9 cellular contexts compared by ENCODE assay signal in genomic region chr14:38210587-38211257, GRCh38. TPM values are rescaled to one million over a fixed set of nuclear protein-coding genes. Genes with fewer than 3 reads are reported as not detected.
DNase-seq lines count a peak whose midpoint lies in the region; TF ChIP-seq lines count a peak whose summit lies in the region.
"Had no signal": no experiment of that assay in that cellular context is flagged by ENCODE, and none has a peak within 500 bp of the region (broad histone marks: within the 10 kb centered on the region; RNA-seq: fewer than 3 reads in every experiment).

No MANE protein-coding gene starts in this region.

- H3K27ac Mint-ChIP-seq in activated naive CD8-positive, alpha-beta T cell = no peak overlapping the region
- H3K27ac Mint-ChIP-seq in progenitor cell of endocrine pancreas = peak overlapping the region; percentile 65

- DNase-seq in BE2C (peak; percentile 32), left ventricle myocardium inferior (peak; percentile 15), progenitor cell of endocrine pancreas (ENCODE audit: low spot score, unreplicated experiment) (peak; percentile 33), amniotic stem cell (lab: John Stamatoyannopoulos, UW) (no peak), G401 (ENCODE audit: low spot score) (no peak), LoVo (ENCODE audit: low spot score) (no peak), NAMALWA (ENCODE audit: low spot score) (no peak)
- DNase-seq: GOT3 had no signal

- H3K9me3 ChIP-seq in BE2C = peaks cover 5% of the 10 kb centered on the region; the same call in 1 of the 2 replicates
- peaks cover 12% of the 10 kb centered on the region for H3K9me3 ChIP-seq in left ventricle myocardium inferior (replicated peaks)

- H3K4me3 ChIP-seq in BE2C (ENCODE audit: low read depth, low read length) (peak overlapping the region; percentile 64), left ventricle myocardium inferior (peak overlapping the region; percentile 65)

- H3K36me3 Mint-ChIP-seq in activated naive CD8-positive, alpha-beta T cell = peaks cover 5% of the 10 kb centered on the region
- H3K36me3 Mint-ChIP-seq in progenitor cell of endocrine pancreas (ENCODE audit: insufficient read depth) = no peaks in the 10 kb centered on the region

- no peaks in the 10 kb centered on the region for H3K9me3 Mint-ChIP-seq in activated naive CD8-positive, alpha-beta T cell (ENCODE audit: low read depth)
- H3K9me3 Mint-ChIP-seq in progenitor cell of endocrine pancreas (ENCODE audit: low read depth) = peaks cover 3% of the 10 kb centered on the region

- H3K27me3 ChIP-seq in BE2C (no peaks in the 10 kb centered on the region), left ventricle myocardium inferior (ENCODE audit: low read depth) (peaks cover 64% of the 10 kb centered on the region)

- peaks cover 28% of the 10 kb centered on the region for H3K4me1 Mint-ChIP-seq in activated naive CD8-positive, alpha-beta T cell (ENCODE audit: low read depth)
- peaks cover 26% of the 10 kb centered on the region for H3K4me1 Mint-ChIP-seq in progenitor cell of endocrine pancreas (ENCODE audit: low read depth)

- H3K4me1 ChIP-seq in BE2C = no peaks in the 10 kb centered on the region
- peaks cover 37% of the 10 kb centered on the region for H3K4me1 ChIP-seq in left ventricle myocardium inferior

- H3K36me3 ChIP-seq in BE2C (no peaks in the 10 kb centered on the region), left ventricle myocardium inferior (no peaks in the 10 kb centered on the region)

- TF ChIP-seq CTCF in BE2C (IDR thresholded peaks at IDR 0.05; ENCODE audit: low read depth, low read length) (peak; percentile 38; the same call in 1 of the 2 replicates), left ventricle myocardium inferior (IDR thresholded peaks at IDR 0.05; ENCODE audit: borderline replicate concordance) (peak; percentile 37), progenitor cell of endocrine pancreas (IDR thresholded peaks at IDR 0.05; ENCODE audit: unreplicated experiment) (peak; percentile 41)

- H3K4me3 Mint-ChIP-seq in activated naive CD8-positive, alpha-beta T cell = peak overlapping the region; percentile 45
- peak overlapping the region; percentile 60 for H3K4me3 Mint-ChIP-seq in progenitor cell of endocrine pancreas (ENCODE audit: low read depth)

- H3K27me3 Mint-ChIP-seq in activated naive CD8-positive, alpha-beta T cell = peaks cover 40% of the 10 kb centered on the region
- peaks cover 74% of the 10 kb centered on the region for H3K27me3 Mint-ChIP-seq in progenitor cell of endocrine pancreas

- H3K27ac ChIP-seq in left ventricle myocardium inferior (replicated peaks) = no peak overlapping the region

- in situ Hi-C loops in G401 (cut with HindIII; ENCODE audit: low sequenced_read_pairs) = no loop called here

- intact Hi-C loops in left ventricle myocardium inferior (cut with micrococcal nuclease) = no loop called here

RNA-seq across cellular contexts. Expression of gene SSTR1, which starts 3.0 kb away (rescaled TPM):
- 2.1 TPM for polyA plus RNA-seq in BE2C (2012; ENCODE audit: insufficient read depth, insufficient read length, low read depth)
- total RNA-seq in left ventricle myocardium inferior = 0.69 TPM
- 4.0 and 4.4 TPM in 2 replicates for total RNA-seq in progenitor cell of endocrine pancreas
- total RNA-seq in G401 (2014; rRNA removed; shearing (Covaris generic)) = not detected in 2 replicates

RNA-seq across cellular contexts. Expression of gene CLEC14A, which starts 45.2 kb away (rescaled TPM):
- polyA plus RNA-seq in BE2C (2012; ENCODE audit: insufficient read depth, insufficient read length, low read depth) = 0.90 TPM
- total RNA-seq in left ventricle myocardium inferior (34.3 TPM), progenitor cell of endocrine pancreas (0.17 and 0.24 TPM in 2 replicates)
- not detected in 2 replicates for total RNA-seq in G401 (2014; rRNA removed; shearing (Covaris generic))

Comparison
In these comparisons a context has a peak if more than half of its experiments do, and no peak if none do; other contexts are left out.
1. DNase-seq: peak in BE2C (single experiment), left ventricle myocardium inferior (single experiment) and progenitor cell of endocrine pancreas (single experiment); none in amniotic stem cell (single experiment), G401 (single experiment), LoVo (single experiment) and NAMALWA (single experiment).
2. RNA of gene CLEC14A, which starts 45.2 kb away (total RNA-seq): 34.3 TPM in left ventricle myocardium inferior (single experiment); 0.17 to 0.24 TPM in progenitor cell of endocrine pancreas and not detected in G401; every median in the first group is over 10 times any median in the second.
3. Peak in every context shown above with its lines, with median percentiles within 50 percentile points of each other: CTCF ChIP-seq.